ENCODE assay signal across 8 cellular contexts in the genomic region with DNA sequence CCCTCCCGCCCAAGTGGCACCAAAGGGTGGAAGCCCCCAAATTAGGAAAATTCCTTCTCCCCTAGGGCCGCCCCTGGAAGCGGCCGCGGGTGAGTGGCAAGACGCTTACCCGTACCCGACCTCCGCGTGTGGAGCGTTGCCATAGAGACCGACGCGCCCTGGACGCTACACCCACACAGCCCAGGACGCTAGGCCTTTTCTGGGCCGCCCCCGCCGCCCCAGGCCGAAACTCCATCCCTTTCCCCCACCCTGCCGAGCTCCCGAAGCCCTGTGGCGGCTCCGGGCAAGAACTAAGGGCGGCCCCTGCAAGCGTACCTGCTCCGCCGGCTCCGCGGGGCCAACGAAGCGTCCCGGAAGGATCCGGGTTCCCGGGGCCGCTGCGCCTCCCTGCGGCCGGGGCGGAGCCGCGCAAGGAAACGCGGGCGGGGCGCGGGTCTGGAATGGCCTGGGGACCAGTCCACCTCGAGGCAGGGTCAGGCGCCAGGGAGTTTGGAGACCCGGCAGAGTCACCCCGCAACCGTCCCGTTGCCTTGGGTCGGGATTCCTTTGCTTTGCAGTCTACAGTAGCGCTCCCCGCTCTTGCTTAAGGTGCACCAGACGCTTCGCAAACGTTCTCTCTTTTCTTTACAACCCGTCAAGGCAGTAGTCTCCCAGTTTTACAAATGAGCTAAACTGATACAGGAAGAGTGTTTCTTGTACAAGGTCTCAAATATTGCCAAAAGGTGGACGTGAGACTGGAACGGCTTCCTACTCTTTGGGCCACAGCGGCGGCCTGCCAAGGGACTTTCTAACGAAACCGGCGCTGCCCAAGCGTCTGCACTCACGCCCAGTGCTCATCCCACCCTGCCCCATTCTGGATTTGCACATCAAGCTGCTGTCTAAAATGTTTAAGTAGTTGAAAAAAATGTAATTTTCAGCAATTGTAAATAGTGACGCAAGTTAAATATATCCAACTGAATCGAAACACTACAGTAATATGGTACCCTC. TPM values are rescaled to one million over a fixed set of nuclear protein-coding genes. Genes with fewer than 3 reads are reported as not detected.
A peak's percentile ranks its signal among the peaks of the same experiment; 100 is the strongest.
DNase-seq lines count a peak whose midpoint lies in the region; ATAC-seq and TF ChIP-seq lines count a peak whose summit lies in the region.

A gene with protein sequence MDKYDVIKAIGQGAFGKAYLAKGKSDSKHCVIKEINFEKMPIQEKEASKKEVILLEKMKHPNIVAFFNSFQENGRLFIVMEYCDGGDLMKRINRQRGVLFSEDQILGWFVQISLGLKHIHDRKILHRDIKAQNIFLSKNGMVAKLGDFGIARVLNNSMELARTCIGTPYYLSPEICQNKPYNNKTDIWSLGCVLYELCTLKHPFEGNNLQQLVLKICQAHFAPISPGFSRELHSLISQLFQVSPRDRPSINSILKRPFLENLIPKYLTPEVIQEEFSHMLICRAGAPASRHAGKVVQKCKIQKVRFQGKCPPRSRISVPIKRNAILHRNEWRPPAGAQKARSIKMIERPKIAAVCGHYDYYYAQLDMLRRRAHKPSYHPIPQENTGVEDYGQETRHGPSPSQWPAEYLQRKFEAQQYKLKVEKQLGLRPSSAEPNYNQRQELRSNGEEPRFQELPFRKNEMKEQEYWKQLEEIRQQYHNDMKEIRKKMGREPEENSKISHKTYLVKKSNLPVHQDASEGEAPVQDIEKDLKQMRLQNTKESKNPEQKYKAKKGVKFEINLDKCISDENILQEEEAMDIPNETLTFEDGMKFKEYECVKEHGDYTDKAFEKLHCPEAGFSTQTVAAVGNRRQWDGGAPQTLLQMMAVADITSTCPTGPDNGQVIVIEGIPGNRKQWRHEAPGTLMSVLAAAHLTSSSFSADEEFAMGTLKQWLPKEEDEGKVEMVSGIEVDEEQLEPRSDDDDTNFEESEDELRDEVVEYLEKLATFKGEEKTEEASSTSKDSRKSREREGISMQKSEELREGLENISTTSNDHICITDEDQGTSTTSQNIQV (minus strand): TSS at position 360 of the 987 bp plus-strand sequence. CDS start 1,591 bp downstream, outside the sequence.

- H3K4me1 ChIP-seq in ectodermal cell (ENCODE audit: control insufficient read depth, insufficient read depth, low read length) = no peaks in the 10 kb centered on the region
- H3K4me1 ChIP-seq in lower lobe of right lung = peaks cover 18% of the 10 kb centered on the region

- H3K27me3 ChIP-seq in ectodermal cell (ENCODE audit: control insufficient read depth, insufficient read depth, low read length, poor library complexity, severe bottlenecking) (peaks cover 8% of the 10 kb centered on the region), lower lobe of right lung (ENCODE audit: low read depth) (no peaks in the 10 kb centered on the region)

- H3K4me3 ChIP-seq in GM12875 (ENCODE audit: low read depth, low read length) (peak within 1 kb of the TSS; percentile 47), ectodermal cell (ENCODE audit: insufficient read depth, low read depth, low read length) (peak within 1 kb of the TSS; percentile 54), lower lobe of right lung (peak within 1 kb of the TSS; percentile 76)

- H3K36me3 ChIP-seq in ectodermal cell (ENCODE audit: control insufficient read depth, insufficient read depth, low read length) = peaks cover 18% of the 10 kb centered on the region
- peaks cover 30% of the 10 kb centered on the region for H3K36me3 ChIP-seq in lower lobe of right lung

- peak; percentile 48 for DNase-seq in NCI-H2171 treated with DMSO at 0.1 percent for 48 hours (lab: John Stamatoyannopoulos, UW)
- peak; percentile 27 to 35 for DNase-seq in activated CD4-positive, alpha-beta T cell treated with anti-CD3 and anti-CD28 coated beads, Interleukin-2, amount 50 U/mL, for 4 hours
- DNase-seq in lower lobe of right lung = peak; percentile 79
- peak; percentile 45 to 49 for DNase-seq in stimulated activated CD4-positive, alpha-beta T cell treated with anti-CD3 and anti-CD28 coated beads, Interleukin-4, amount 100 ng/mL, for 48 hours (ENCODE audit: low read depth in 2 of 2)

- 14% methylated on average over 71 of the region's 71 CpGs for WGBS in ectodermal cell, 2 experiments

- peak; percentile 92 for TF ChIP-seq CTCF in 22Rv1 (IDR thresholded peaks at IDR 0.05)
- peak; percentile 73 for TF ChIP-seq CTCF in GM12875 (IDR thresholded peaks at IDR 0.05; ENCODE audit: borderline replicate concordance, insufficient read depth, low read depth, low read length)
- peak; percentile 82 for TF ChIP-seq CTCF in lower lobe of right lung (IDR thresholded peaks at IDR 0.05)

- H3K9me3 ChIP-seq in ectodermal cell (ENCODE audit: control insufficient read depth, low read length) (no peaks in the 10 kb centered on the region), lower lobe of right lung (no peaks in the 10 kb centered on the region)

- ATAC-seq in HG02884 (IDR thresholded peaks at IDR 0.05; ENCODE audit: unreplicated experiment) (peak; percentile 62), lower lobe of right lung (peak; percentile 93 to 95)

- intact Hi-C loops in lower lobe of right lung (cut with DNase I) = loop anchor here (10.0 kb wide), 1 partner anchor 134 kb away; no protein-coding TSS in a partner anchor

- H3K27ac ChIP-seq in 22Rv1 (0 out of 2 replicates have a peak within 1 kb of the TSS, but pooled peaks have one; percentile 22), ectodermal cell (ENCODE audit: insufficient read depth, low read depth, low read length, poor library complexity, severe bottlenecking) (no peak within 1 kb of the TSS), lower lobe of right lung (no peak within 1 kb of the TSS)

RNA-seq across cellular contexts. Expression of the gene that starts here (rescaled TPM):
- 0.44 TPM for polyA plus RNA-seq in ectodermal cell (2013, experiment 1 of 4)
- 0.41 TPM for polyA plus RNA-seq in ectodermal cell (2013, experiment 2 of 4)
- polyA plus RNA-seq in ectodermal cell (2013, experiment 3 of 4) = 0.43 TPM
- polyA plus RNA-seq in ectodermal cell (2013, experiment 4 of 4) = 0.53 TPM
- total RNA-seq in lower lobe of right lung = 4.1 TPM
